Comparison of ENCODE assay signal across 18 cellular contexts in genomic region chr5:1359031-1359645, GRCh38. TPM values are rescaled to one million over a fixed set of nuclear protein-coding genes. Genes with fewer than 3 reads are reported as not detected.
DNase-seq lines count a peak whose midpoint lies in the region; ATAC-seq and TF ChIP-seq lines count a peak whose summit lies in the region.
"Had no signal": no experiment of that assay in that cellular context is flagged by ENCODE, and none has a peak within 500 bp of the region (broad histone marks: within the 10 kb centered on the region; RNA-seq: fewer than 3 reads in every experiment).

No MANE protein-coding gene starts in this region.

- CTCF ChIA-PET in PC-9 (lab: Charles Lee) = no interaction called here

- H3K27me3 ChIP-seq in right atrium auricular region = no peaks in the 10 kb centered on the region
- peaks cover 100% of the 10 kb centered on the region for H3K27me3 ChIP-seq in PC-9 (ENCODE audit: insufficient read depth, low read depth)
- peaks cover 33% of the 10 kb centered on the region for H3K27me3 ChIP-seq in osteoblast (ENCODE audit: insufficient read depth, low read length)

- no peak overlapping the region for H3K27ac ChIP-seq in right atrium auricular region
- no peak overlapping the region for H3K27ac ChIP-seq in PC-9
- no peak overlapping the region for H3K27ac ChIP-seq in osteoblast (ENCODE audit: low read depth, low read length)
- H3K27ac ChIP-seq: 22Rv1; BLaER1 treated with 17β-estradiol and CSF1 and Interleukin-3, amounts not matched to agents 10 nM and 100 nM had no signal

- no peak overlapping the region for H2AFZ ChIP-seq in PC-9
- no peak overlapping the region for H2AFZ ChIP-seq in osteoblast (ENCODE audit: low read length)

- ATAC-seq in Right ventricle myocardium inferior = no peak
- ATAC-seq in HG02840 (IDR thresholded peaks at IDR 0.05; ENCODE audit: low FRiP score, unreplicated experiment) = no peak
- ATAC-seq in HG02973 (IDR thresholded peaks at IDR 0.05; ENCODE audit: unreplicated experiment) = no peak
- ATAC-seq: GM12878, HCT116 had no signal

- no peak overlapping the region for H3K4me3 ChIP-seq in right atrium auricular region
- no peak overlapping the region for H3K4me3 ChIP-seq in PC-9
- H3K4me3 ChIP-seq in osteoblast (ENCODE audit: insufficient read depth, low read length) = no peak overlapping the region
- H3K4me3 ChIP-seq: BLaER1 treated with 17β-estradiol and CSF1 and Interleukin-3, amounts not matched to agents 10 nM and 100 nM; GM12878 had no signal

- TF ChIP-seq CTCF in right atrium auricular region (IDR thresholded peaks at IDR 0.05) = no peak
- TF ChIP-seq CTCF in PC-9 (conservative IDR thresholded peaks at IDR 0.05) = no peak
- no peak for TF ChIP-seq CTCF in osteoblast (IDR thresholded peaks at IDR 0.05; ENCODE audit: extremely low read depth, low read depth, low read length)

- BruUV-seq in PC-9 (replicated peaks; lab: Mats Ljungman, UMichigan) = no TSS peak

- H3K9me3 ChIP-seq in right atrium auricular region (no peaks in the 10 kb centered on the region), PC-9 (ENCODE audit: insufficient read depth, low read depth) (no peaks in the 10 kb centered on the region), osteoblast (ENCODE audit: low read depth, low read length) (no peaks in the 10 kb centered on the region)
- H3K9me3 ChIP-seq: BLaER1 treated with 17β-estradiol and CSF1 and Interleukin-3, amounts not matched to agents 10 nM and 100 nM had no signal

- no peaks in the 10 kb centered on the region for H3K79me2 ChIP-seq in PC-9 (ENCODE audit: low read depth)
- no peaks in the 10 kb centered on the region for H3K79me2 ChIP-seq in osteoblast (ENCODE audit: insufficient read depth, low read length)

- H3K9me2 ChIP-seq in PC-9 (ENCODE audit: insufficient read depth) = no peaks in the 10 kb centered on the region

- intact Hi-C loops in Right ventricle myocardium inferior (cut with DNase I) (no loop called here), PC-9 (cut with micrococcal nuclease; ENCODE audit: unreplicated experiment) (no loop called here)

- H3K4me1 ChIP-seq in right atrium auricular region (no peaks in the 10 kb centered on the region), PC-9 (replicated peaks; ENCODE audit: insufficient read depth) (no peaks in the 10 kb centered on the region), osteoblast (ENCODE audit: insufficient read depth, low read length) (no peaks in the 10 kb centered on the region)

- H3K36me3 ChIP-seq in right atrium auricular region = no peaks in the 10 kb centered on the region
- no peaks in the 10 kb centered on the region for H3K36me3 ChIP-seq in PC-9 (ENCODE audit: low read depth)
- no peaks in the 10 kb centered on the region for H3K36me3 ChIP-seq in osteoblast (ENCODE audit: insufficient read depth, low read length)
- H3K36me3 ChIP-seq: BLaER1 treated with 17β-estradiol and CSF1 and Interleukin-3, amounts not matched to agents 10 nM and 100 nM had no signal

- H3K4me2 ChIP-seq in PC-9 (peak overlapping the region; percentile 34), osteoblast (ENCODE audit: insufficient read depth, low read length) (no peak overlapping the region)

- POLR2A ChIA-PET in PC-9 (lab: Charles Lee; ENCODE audit: unreplicated experiment) = interaction anchor here (0.6 to 0.7 kb wide), 2 partner anchors 172 to 265 kb away, joined by 4 to 13 read pairs; no protein-coding TSS in a partner anchor

- DNase-seq in Right ventricle myocardium inferior (ENCODE audit: missing footprints) (peak; percentile 67), right atrium auricular region (ENCODE audit: low spot score) (no peak), PC-9 (no peak), osteoblast (ENCODE audit: insufficient read length, low spot score, missing footprints) (peak; percentile 76), cerebellum (ENCODE audit: low spot score) (no peak), GF-D8 (lab: John Stamatoyannopoulos, UW) (no peak)
- DNase-seq: Calu3; CD4-positive, alpha-beta memory T cell; COR-L47; DMS53; DMS79 treated with DMSO at 0.1 percent for 48 hours; H9 had no signal

- peaks cover 5% of the 10 kb centered on the region; the same call in 1 of the 2 replicates for H4K20me1 ChIP-seq in PC-9 (ENCODE audit: insufficient read depth)
- H4K20me1 ChIP-seq in osteoblast (ENCODE audit: insufficient read depth, low read length) = no peaks in the 10 kb centered on the region

- H3F3A ChIP-seq in PC-9 (ENCODE audit: insufficient read depth, low read depth) = no peaks in the 10 kb centered on the region; the same call in 1 of the 2 replicates

RNA-seq across cellular contexts. Expression of gene CLPTM1L, which starts 14.2 kb away (rescaled TPM):
- 33.3 TPM for total RNA-seq in Right ventricle myocardium inferior
- 10 to 100 TPM; 56.6 to 85.4 TPM for total RNA-seq in right atrium auricular region
- total RNA-seq in PC-9 (2021) = 260 and 266 TPM in 2 replicates
- 134 and 139 TPM in 2 replicates for total RNA-seq in osteoblast
- total RNA-seq in cerebellum = 60.9 TPM

Comparison
In these comparisons a context has a peak if more than half of its experiments do, and no peak if none do; other contexts are left out.
1. DNase-seq: peak in Right ventricle myocardium inferior (single experiment) and osteoblast (single experiment); none in right atrium auricular region (single experiment), PC-9 (0 of 2), cerebellum (single experiment) and GF-D8 (single experiment).